8 cellular contexts compared by ENCODE assay signal in the genomic region with DNA sequence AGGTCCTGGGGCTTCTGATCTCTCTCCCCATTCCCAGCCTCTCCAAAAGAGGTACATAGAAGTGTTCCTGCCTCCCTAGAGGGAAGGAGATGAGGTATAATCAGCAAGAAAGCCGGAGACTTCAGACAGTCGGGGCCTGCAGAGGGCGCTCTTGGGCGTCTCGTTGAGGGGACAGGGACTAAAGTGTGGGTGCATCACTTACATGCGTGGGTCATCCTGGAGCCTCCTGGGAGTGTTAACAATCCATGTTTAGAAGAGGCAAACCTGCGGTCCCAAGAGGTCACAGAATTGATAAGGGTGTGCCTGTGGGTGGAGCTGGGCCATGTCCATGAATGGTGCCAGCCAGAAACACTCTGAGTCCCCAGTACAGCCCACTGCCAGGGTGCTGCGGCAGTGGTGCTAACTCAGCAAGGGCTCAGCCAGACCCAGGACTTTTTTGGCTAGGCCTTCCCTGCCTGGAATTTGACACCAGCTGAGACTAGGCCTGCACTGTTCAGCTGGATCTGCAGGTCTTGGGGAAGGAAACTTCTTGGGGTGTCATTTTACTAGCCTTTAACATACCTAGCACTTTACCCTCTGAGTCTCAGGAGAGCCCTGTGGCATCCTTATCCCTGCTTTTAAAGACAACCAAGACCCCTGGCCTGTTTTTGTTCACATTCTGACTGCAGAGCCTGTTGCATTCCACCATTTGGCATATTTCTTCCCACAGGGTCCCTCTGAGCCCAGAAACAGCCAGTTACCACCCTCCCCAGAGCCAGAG. TPM values are rescaled to one million over a fixed set of nuclear protein-coding genes. Genes with fewer than 3 reads are reported as not detected.
DNase-seq lines count a peak whose midpoint lies in the region; ATAC-seq and TF ChIP-seq lines count a peak whose summit lies in the region.

No MANE protein-coding gene starts in this region.

- dilution Hi-C loops in mammary epithelial cell (cut with HindIII; ENCODE audit: low sequenced_read_pairs), result no loop called here

- H3K9me3 ChIP-seq in mammary epithelial cell (replicated peaks; ENCODE audit: insufficient read depth, low read length), result no peaks in the 10 kb centered on the region
- H3K9me3 ChIP-seq in mesodermal cell (ENCODE audit: control insufficient read depth, low read length), result no peaks in the 10 kb centered on the region
- H3K9me3 ChIP-seq in aorta (ENCODE audit: control insufficient read depth, low read length), result no peaks in the 10 kb centered on the region

- H2AFZ ChIP-seq in mammary epithelial cell (ENCODE audit: low read depth, low read length), result no peak overlapping the region

- ATAC-seq in aorta (ENCODE audit: low FRiP score) (peak; percentile 56), HG02970 (IDR thresholded peaks at IDR 0.05; ENCODE audit: low FRiP score, unreplicated experiment) (no peak)

- H3K4me1 ChIP-seq in mammary epithelial cell (ENCODE audit: insufficient read depth, low read length), result peaks cover 12% of the 10 kb centered on the region
- H3K4me1 ChIP-seq in mesodermal cell (ENCODE audit: control insufficient read depth, insufficient read depth, low read length, poor library complexity, severe bottlenecking), result peaks cover 4% of the 10 kb centered on the region
- no peaks in the 10 kb centered on the region for H3K4me1 ChIP-seq in aorta (ENCODE audit: control insufficient read depth in 1 of 2, insufficient read depth in 2 of 2, low read length in 2 of 2)

- in situ Hi-C loops in SK-MEL-5 (cut with HindIII; ENCODE audit: low pct_unique_long_range_greater_than_20kb, low sequenced_read_pairs), result no loop called here
- in situ Hi-C loops in mammary epithelial cell (cut with MboI; ENCODE audit: low sequenced_read_pairs in 2 of 2), result no loop called here

- peak; percentile 64 to 71 for TF ChIP-seq CTCF in mammary epithelial cell (conservative IDR thresholded peaks at IDR 0.05 in 1 of 2, IDR thresholded peaks at IDR 0.05 in 1 of 2; ENCODE audit: extremely low read depth in 1 of 2, insufficient read depth in 1 of 2, low read depth in 1 of 2, low read length in 2 of 2)

- 26% methylated on average over 8 of the region's 8 CpGs for WGBS in mammary epithelial cell (ENCODE audit: low coverage, missing lambda C conversion rate)
- WGBS in mesodermal cell (ENCODE audit: insufficient coverage in 2 of 2), 2 experiments, result 52 to 65% methylated on average over 7 of the region's 8 CpGs
- 15 to 21% methylated on average over 8 of the region's 8 CpGs for WGBS in aorta, 2 donors

- peaks cover 5% of the 10 kb centered on the region for H3K36me3 ChIP-seq in mammary epithelial cell (ENCODE audit: insufficient read depth, low read length)
- peaks cover 47% of the 10 kb centered on the region for H3K36me3 ChIP-seq in mesodermal cell (ENCODE audit: control insufficient read depth, insufficient read depth, low read length)
- no peaks in the 10 kb centered on the region for H3K36me3 ChIP-seq in aorta (ENCODE audit: control insufficient read depth in 1 of 2, insufficient read depth in 2 of 2, low read length in 1 of 2)

- H4K20me1 ChIP-seq in mammary epithelial cell (ENCODE audit: insufficient read depth, low read length), result peaks cover 3% of the 10 kb centered on the region

- H3K27me3 ChIP-seq in mammary epithelial cell (ENCODE audit: insufficient read depth, low read length) (no peaks in the 10 kb centered on the region), aorta (ENCODE audit: control insufficient read depth in 1 of 2, insufficient read depth in 2 of 2, low read length in 1 of 2) (no peaks in the 10 kb centered on the region)

- no peak overlapping the region for H3K9ac ChIP-seq in mammary epithelial cell (ENCODE audit: insufficient read depth, low read length)

- intact Hi-C loops in mammary epithelial cell (cut with micrococcal nuclease), result no loop called here
- intact Hi-C loops in aorta (cut with DNase I), result no loop called here

- CTCF ChIA-PET in mammary epithelial cell (lab: Charles Lee; ENCODE audit: low non-redundant PET), result no interaction called here

- DNase-seq in NCI-H2107 (lab: John Stamatoyannopoulos, UW), result peak; percentile 5
- DNase-seq in NCI-H2107 treated with DMSO at 0.1 percent for 48 hours (lab: John Stamatoyannopoulos, UW; ENCODE audit: unreplicated experiment), result no peak
- DNase-seq in SK-MEL-5 (ENCODE audit: low read depth, low spot score), result peak; percentile 71
- DNase-seq in mammary epithelial cell, result peak; percentile 9
- peak in 1 of 2 donors; percentile 83 for DNase-seq in aorta
- DNase-seq in retina, result no peak

- peaks cover 89% of the 10 kb centered on the region for H3K79me2 ChIP-seq in mammary epithelial cell (ENCODE audit: insufficient read depth, low read length)

- H3K4me3 ChIP-seq in mammary epithelial cell (replicated peaks in 1 of 3; ENCODE audit: insufficient read depth in 1 of 3, low read depth in 2 of 3, low read length in 3 of 3) (no peak overlapping the region), mesodermal cell (ENCODE audit: extremely low read depth, insufficient read depth, low read length, poor library complexity, severe bottlenecking) (no peak overlapping the region), aorta (ENCODE audit: low read length in 2 of 2) (no peak overlapping the region)

- BruUV-seq in mammary epithelial cell (replicated peaks; lab: Mats Ljungman, UMichigan), result no TSS peak

- H3K27ac ChIP-seq in mammary epithelial cell (ENCODE audit: insufficient read depth, low read depth, low read length) (no peak overlapping the region), mesodermal cell (ENCODE audit: low read depth, low read length, severe bottlenecking) (peak overlapping the region; percentile 29), aorta (ENCODE audit: low read depth in 1 of 2, low read length in 2 of 2) (peak overlapping the region in 1 of 2 donors; percentile 4)

- no peak overlapping the region for H3K4me2 ChIP-seq in mammary epithelial cell (ENCODE audit: insufficient read depth, low read depth, low read length)

RNA-seq across cellular contexts. Expression of gene YDJC, which starts 5.5 kb away (rescaled TPM):
- total RNA-seq in SK-MEL-5 (2014; rRNA removed; shearing (Covaris generic)), result 32.2 and 34.6 TPM in 2 replicates
- 82.1 and 94.7 TPM in 2 replicates for polyA plus RNA-seq in SK-MEL-5 (2015; cell fraction: cytosol; rRNA removed)
- polyA plus RNA-seq in SK-MEL-5 (2015; cell fraction: nucleus; rRNA removed), result 70.7 and 87.5 TPM in 2 replicates
- total RNA-seq in mammary epithelial cell (10 to 100 TPM; 33.8 to 47.6 TPM), aorta (10 to 100 TPM in 1 of 2 donors, 1 to 10 TPM in 1; 9.0 to 10.2 TPM)
- polyA plus RNA-seq in mammary epithelial cell (41.1 TPM), aorta (10 to 100 TPM; 11.8 to 12.0 TPM)
- polyA minus RNA-seq in mammary epithelial cell, result 29.9 TPM
- polyA plus RNA-seq in mesodermal cell (2013, experiment 1 of 2), result 12.3 TPM
- 10.1 TPM for polyA plus RNA-seq in mesodermal cell (2013, experiment 2 of 2)

RNA-seq across cellular contexts. Expression of gene CCDC116, which starts 8.3 kb away (rescaled TPM):
- 0.11 TPM in 1 of 2 replicates, not detected in the other for total RNA-seq in SK-MEL-5 (2014; rRNA removed; shearing (Covaris generic))
- polyA plus RNA-seq in SK-MEL-5 (2015; cell fraction: cytosol; rRNA removed), result not detected in 2 replicates
- polyA plus RNA-seq in SK-MEL-5 (2015; cell fraction: nucleus; rRNA removed), result 3.1 and 3.2 TPM in 2 replicates
- total RNA-seq in mammary epithelial cell (under 1 TPM; 0.17 to 0.31 TPM), aorta (1 to 10 TPM; 1.0 to 1.8 TPM)
- polyA plus RNA-seq in mammary epithelial cell (0.03 TPM), aorta (1 to 10 TPM in 1 of 2 donors, not detected in 1; 2.5 TPM)
- polyA minus RNA-seq in mammary epithelial cell, result not detected
- 0.18 TPM for polyA plus RNA-seq in mesodermal cell (2013, experiment 1 of 2)
- polyA plus RNA-seq in mesodermal cell (2013, experiment 2 of 2), result 0.30 TPM

RNA-seq across cellular contexts. Expression of gene SDF2L1, which starts 17.8 kb away (rescaled TPM):
- total RNA-seq in SK-MEL-5 (2014; rRNA removed; shearing (Covaris generic)), result 144 and 146 TPM in 2 replicates
- 225 and 364 TPM in 2 replicates for polyA plus RNA-seq in SK-MEL-5 (2015; cell fraction: cytosol; rRNA removed)
- polyA plus RNA-seq in SK-MEL-5 (2015; cell fraction: nucleus; rRNA removed), result 21.9 and 27.8 TPM in 2 replicates
- total RNA-seq in mammary epithelial cell (10 to 100 TPM; 13.3 to 52.0 TPM), aorta (10 to 100 TPM; 24.8 to 38.7 TPM)
- polyA plus RNA-seq in mammary epithelial cell (56.2 TPM), aorta (10 to 100 TPM; 16.7 to 34.7 TPM)
- polyA minus RNA-seq in mammary epithelial cell, result 14.6 TPM
- 35.1 TPM for polyA plus RNA-seq in mesodermal cell (2013, experiment 1 of 2)
- polyA plus RNA-seq in mesodermal cell (2013, experiment 2 of 2), result 28.8 TPM

RNA-seq across cellular contexts. Expression of gene PPIL2, which starts 41.5 kb away (rescaled TPM):
- total RNA-seq in SK-MEL-5 (2014; rRNA removed; shearing (Covaris generic)), result 22.5 and 27.6 TPM in 2 replicates
- polyA plus RNA-seq in SK-MEL-5 (2015; cell fraction: cytosol; rRNA removed), result 44.0 and 59.4 TPM in 2 replicates
- 143 and 208 TPM in 2 replicates for polyA plus RNA-seq in SK-MEL-5 (2015; cell fraction: nucleus; rRNA removed)
- total RNA-seq in mammary epithelial cell, result 10 to 100 TPM; 18.2 to 35.2 TPM
- polyA plus RNA-seq in mammary epithelial cell, result 21.8 TPM
- polyA minus RNA-seq in mammary epithelial cell, result 35.6 TPM
- polyA plus RNA-seq in mesodermal cell (2013, experiment 1 of 2), result 30.2 TPM
- polyA plus RNA-seq in mesodermal cell (2013, experiment 2 of 2), result 27.8 TPM
- 10 to 100 TPM; 33.2 to 35.4 TPM for total RNA-seq in aorta
- 10 to 100 TPM in 1 of 2 donors, 1 to 10 TPM in 1; 5.1 to 38.4 TPM for polyA plus RNA-seq in aorta

RNA-seq across cellular contexts. Expression of gene UBE2L3, which starts 56.8 kb away (rescaled TPM):
- total RNA-seq in SK-MEL-5 (2014; rRNA removed; shearing (Covaris generic)), result 82.6 and 83.1 TPM in 2 replicates
- polyA plus RNA-seq in SK-MEL-5 (2015; cell fraction: cytosol; rRNA removed), result 61.4 and 66.7 TPM in 2 replicates
- polyA plus RNA-seq in SK-MEL-5 (2015; cell fraction: nucleus; rRNA removed), result 11.2 and 11.3 TPM in 2 replicates
- total RNA-seq in mammary epithelial cell, result 10 to 100 TPM; 37.5 to 60.1 TPM
- polyA plus RNA-seq in mammary epithelial cell, result 57.5 TPM
- 29.6 TPM for polyA minus RNA-seq in mammary epithelial cell
- polyA plus RNA-seq in mesodermal cell (2013, experiment 1 of 2), result 82.6 TPM
- polyA plus RNA-seq in mesodermal cell (2013, experiment 2 of 2), result 85.4 TPM
- 10 to 100 TPM; 34.1 to 39.4 TPM for total RNA-seq in aorta
- 10 to 100 TPM; 42.6 to 54.5 TPM for polyA plus RNA-seq in aorta

Comparison
In these comparisons a context has a peak if more than half of its experiments do, and no peak if none do; other contexts are left out.
1. DNase-seq: peak in NCI-H2107 (single experiment), SK-MEL-5 (single experiment) and mammary epithelial cell (single experiment); none in NCI-H2107 treated with DMSO at 0.1 percent for 48 hours (single experiment) and retina (single experiment).